In genomic region chr17:55356440-55357328, GRCh38 we compare ENCODE assay signal across 8 cellular contexts.
DNase-seq lines count a peak whose midpoint lies in the region; TF ChIP-seq lines count a peak whose summit lies in the region.

No MANE protein-coding gene starts in this region.

- no peaks in the 10 kb centered on the region for H3K27me3 Mint-ChIP-seq in progenitor cell of endocrine pancreas
- peaks cover 2% of the 10 kb centered on the region for H3K27me3 Mint-ChIP-seq in mesothelial cell of epicardium (ENCODE audit: low read depth)

- H3K4me3 Mint-ChIP-seq in progenitor cell of endocrine pancreas (ENCODE audit: low read depth) (no peak overlapping the region), mesothelial cell of epicardium (no peak overlapping the region)

- H3K9ac ChIP-seq in MM.1S (ENCODE audit: low read length): no peak overlapping the region

- H3K36me3 ChIP-seq in MM.1S (replicated peaks; ENCODE audit: insufficient read depth, low read length) (no peaks in the 10 kb centered on the region), SJCRH30 (no peaks in the 10 kb centered on the region)

- no peak overlapping the region for H3K4me2 ChIP-seq in MM.1S (ENCODE audit: low read depth, low read length)

- H3K9me3 Mint-ChIP-seq in progenitor cell of endocrine pancreas (ENCODE audit: low read depth) (peaks cover 12% of the 10 kb centered on the region), mesothelial cell of epicardium (peaks cover 26% of the 10 kb centered on the region)

- H3K27ac Mint-ChIP-seq in progenitor cell of endocrine pancreas (no peak overlapping the region), mesothelial cell of epicardium (no peak overlapping the region)

- H3K9me3 ChIP-seq in MM.1S (replicated peaks; ENCODE audit: insufficient read depth, low read length): no peaks in the 10 kb centered on the region
- no peaks in the 10 kb centered on the region for H3K9me3 ChIP-seq in SJCRH30 (replicated peaks)

- CTCF ChIA-PET in HEK293T (lab: Yijun Ruan, JAX): interaction anchor here (1.0 to 2.4 kb wide), 5 partner anchors 9 to 364 kb away, joined by 3 to 16 read pairs (median 4); no protein-coding TSS in a partner anchor

- TF ChIP-seq CTCF in GM12864 (IDR thresholded peaks at IDR 0.05; ENCODE audit: low read depth, low read length, missing control alignments) (peak; percentile 80), MM.1S (IDR thresholded peaks at IDR 0.05; ENCODE audit: low read length) (peak; percentile 79), progenitor cell of endocrine pancreas (IDR thresholded peaks at IDR 0.05; ENCODE audit: unreplicated experiment) (peak; percentile 76), mesothelial cell of epicardium (IDR thresholded peaks at IDR 0.05; ENCODE audit: unreplicated experiment) (no peak)

- H3K27me3 ChIP-seq in MM.1S (replicated peaks; ENCODE audit: insufficient read depth, low read length) (no peaks in the 10 kb centered on the region), SJCRH30 (no peaks in the 10 kb centered on the region)

- no peaks in the 10 kb centered on the region for H4K20me1 ChIP-seq in MM.1S (ENCODE audit: insufficient read depth, low read length)

- no peak overlapping the region for H3K27ac ChIP-seq in MM.1S (ENCODE audit: low read length)
- no peak overlapping the region for H3K27ac ChIP-seq in SJCRH30

- DNase-seq in GM12864 (ENCODE audit: low read depth) (peak; percentile 30), HEK293T (ENCODE audit: extremely low spot score) (peak; percentile 82), MM.1S (peak; percentile 65), SJCRH30 (peak; percentile 71 to 88), globus pallidus (ENCODE audit: low spot score) (peak; percentile 72), progenitor cell of endocrine pancreas (ENCODE audit: low spot score, unreplicated experiment) (peak; percentile 46), mesothelial cell of epicardium (ENCODE audit: low spot score in 2 of 2, unreplicated experiment in 2 of 2) (no peak)
- peak; percentile 86 for DNase-seq in activated effector memory CD4-positive, alpha-beta T cell treated with anti-CD3 and anti-CD28 coated beads, Interleukin-2, amount 50 U/mL, for 16 hours

- H3K9me2 ChIP-seq in MM.1S (replicated peaks; ENCODE audit: insufficient read depth, low read length): no peaks in the 10 kb centered on the region

- H2AFZ ChIP-seq in MM.1S (ENCODE audit: low read length): no peak overlapping the region

- H3K4me1 Mint-ChIP-seq in progenitor cell of endocrine pancreas (ENCODE audit: low read depth) (no peaks in the 10 kb centered on the region), mesothelial cell of epicardium (no peaks in the 10 kb centered on the region)

- H3K36me3 Mint-ChIP-seq in progenitor cell of endocrine pancreas (ENCODE audit: insufficient read depth): peaks cover 3% of the 10 kb centered on the region
- H3K36me3 Mint-ChIP-seq in mesothelial cell of epicardium: peaks cover 10% of the 10 kb centered on the region

- no peaks in the 10 kb centered on the region for H3K79me2 ChIP-seq in MM.1S (ENCODE audit: low read length)

- H3K4me1 ChIP-seq in MM.1S (ENCODE audit: low read length): no peaks in the 10 kb centered on the region
- H3K4me1 ChIP-seq in SJCRH30: no peaks in the 10 kb centered on the region

- POLR2A ChIA-PET in HEK293T (lab: Yijun Ruan, JAX): no interaction called here

- no peaks in the 10 kb centered on the region for H3F3A ChIP-seq in MM.1S (ENCODE audit: insufficient read depth, low read length)

- H3K4me3 ChIP-seq in GM12864 (ENCODE audit: low read depth, low read length) (no peak overlapping the region), MM.1S (ENCODE audit: low read length) (no peak overlapping the region), SJCRH30 (no peak overlapping the region)

TF ChIP-seq in HEK293T, 16 proteins besides CTCF, POLR2A, EP300 and RAD21:
- peak; percentile 39; the same call in 1 of the 2 replicates for TF ChIP-seq PKNOX1 (IDR thresholded peaks at IDR 0.05)
- no peak for TF ChIP-seq ARNT (IDR thresholded peaks at IDR 0.05)

Comparison
In these comparisons a context has a peak if more than half of its experiments do, and no peak if none do; other contexts are left out.
1. DNase-seq: peak in GM12864 (single experiment), HEK293T (single experiment), MM.1S (single experiment), SJCRH30 (2 of 2), activated effector memory CD4-positive, alpha-beta T cell treated with anti-CD3 and anti-CD28 coated beads, Interleukin-2, amount 50 U/mL, for 16 hours (single experiment), globus pallidus (single experiment) and progenitor cell of endocrine pancreas (single experiment); none in mesothelial cell of epicardium (0 of 2).